In the genomic region with DNA sequence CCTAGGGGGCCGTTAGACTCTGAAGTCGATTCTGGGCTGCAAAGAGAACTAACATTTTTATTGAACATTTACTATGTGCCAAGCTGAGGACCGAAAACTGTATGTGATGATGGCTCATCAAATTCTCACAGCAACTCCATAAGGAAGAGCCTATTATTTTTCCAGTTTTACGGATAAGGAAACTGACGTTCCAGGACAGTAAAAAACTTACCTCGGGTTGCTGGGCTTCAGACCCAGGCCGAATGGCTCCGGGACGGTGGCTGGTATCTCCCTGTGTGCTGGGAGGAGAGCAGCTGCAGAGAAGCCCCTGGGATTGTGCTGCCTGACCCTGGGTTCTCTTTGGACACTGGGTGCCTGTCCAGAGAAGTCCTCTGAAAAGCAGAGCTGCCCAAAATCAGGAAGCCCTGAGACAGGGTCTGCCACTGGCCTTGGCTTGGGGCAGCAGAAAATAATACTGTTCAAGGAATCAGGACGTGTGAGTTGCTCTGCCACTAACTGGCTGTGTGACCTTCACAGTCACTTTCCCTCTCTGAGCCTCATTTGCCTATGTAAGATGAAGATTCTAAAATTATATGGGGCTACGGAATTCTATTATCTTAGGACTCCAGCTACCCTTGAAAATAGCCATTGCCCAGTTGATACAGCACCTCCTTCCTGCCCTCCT, we compare ENCODE assay signal across 1 cellular context.
TF ChIP-seq lines count a peak whose summit lies in the region.

No MANE protein-coding gene starts in this region.

TF ChIP-seq in IMR-90, 13 proteins besides CTCF, POLR2A, EP300 and RAD21 (continued from another document):
- TF ChIP-seq, protein P1, sequence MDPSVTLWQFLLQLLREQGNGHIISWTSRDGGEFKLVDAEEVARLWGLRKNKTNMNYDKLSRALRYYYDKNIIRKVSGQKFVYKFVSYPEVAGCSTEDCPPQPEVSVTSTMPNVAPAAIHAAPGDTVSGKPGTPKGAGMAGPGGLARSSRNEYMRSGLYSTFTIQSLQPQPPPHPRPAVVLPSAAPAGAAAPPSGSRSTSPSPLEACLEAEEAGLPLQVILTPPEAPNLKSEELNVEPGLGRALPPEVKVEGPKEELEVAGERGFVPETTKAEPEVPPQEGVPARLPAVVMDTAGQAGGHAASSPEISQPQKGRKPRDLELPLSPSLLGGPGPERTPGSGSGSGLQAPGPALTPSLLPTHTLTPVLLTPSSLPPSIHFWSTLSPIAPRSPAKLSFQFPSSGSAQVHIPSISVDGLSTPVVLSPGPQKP (IDR thresholded peaks at IDR 0.05; ENCODE audit: borderline replicate concordance, low read depth, low read length) = no peak
- no peak for TF ChIP-seq RCOR1 (IDR thresholded peaks at IDR 0.05; ENCODE audit: insufficient replicate concordance, low read length)
- no peak for TF ChIP-seq CEBPB (IDR thresholded peaks at IDR 0.05; ENCODE audit: low read depth, low read length)
- TF ChIP-seq, protein P2, sequence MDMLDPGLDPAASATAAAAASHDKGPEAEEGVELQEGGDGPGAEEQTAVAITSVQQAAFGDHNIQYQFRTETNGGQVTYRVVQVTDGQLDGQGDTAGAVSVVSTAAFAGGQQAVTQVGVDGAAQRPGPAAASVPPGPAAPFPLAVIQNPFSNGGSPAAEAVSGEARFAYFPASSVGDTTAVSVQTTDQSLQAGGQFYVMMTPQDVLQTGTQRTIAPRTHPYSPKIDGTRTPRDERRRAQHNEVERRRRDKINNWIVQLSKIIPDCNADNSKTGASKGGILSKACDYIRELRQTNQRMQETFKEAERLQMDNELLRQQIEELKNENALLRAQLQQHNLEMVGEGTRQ (IDR thresholded peaks at IDR 0.05; ENCODE audit: low read depth, low read length) = no peak
